In genomic region chr13:97460004-97460756, GRCh38 we compare ENCODE assay signal across 9 cellular contexts. TPM values are rescaled to one million over a fixed set of nuclear protein-coding genes. Genes with fewer than 3 reads are reported as not detected.
DNase-seq lines count a peak whose midpoint lies in the region; ATAC-seq and TF ChIP-seq lines count a peak whose summit lies in the region.
"Had no signal": no experiment of that assay in that cellular context is flagged by ENCODE, and none has a peak within 500 bp of the region (broad histone marks: within the 10 kb centered on the region; RNA-seq: fewer than 3 reads in every experiment).

No MANE protein-coding gene starts in this region.

- WGBS in prostate gland, result 58% methylated on average over 6 of the region's 6 CpGs

- H3K27me3 ChIP-seq in prostate gland (replicated peaks; ENCODE audit: insufficient read depth), result no peaks in the 10 kb centered on the region
- H3K27me3 ChIP-seq: body of pancreas had no signal

- peaks cover 28% of the 10 kb centered on the region for H3K4me1 Mint-ChIP-seq in activated naive CD4-positive, alpha-beta T cell treated with anti-CD3 and anti-CD28 coated beads, Interleukin-2, amount 10 ng/mL, durations not matched to agents 7 days and 5 days
- H3K4me1 Mint-ChIP-seq in activated T-helper 17 cell treated with anti-CD3 and anti-CD28 coated beads, Interleukin-2, amount 50 U/mL, for 72 hours, result peaks cover 19% of the 10 kb centered on the region

- H3K4me3 Mint-ChIP-seq in activated naive CD4-positive, alpha-beta T cell treated with anti-CD3 and anti-CD28 coated beads, Interleukin-2, amount 10 ng/mL, durations not matched to agents 7 days and 5 days, result no peak overlapping the region
- H3K4me3 Mint-ChIP-seq in activated T-helper 17 cell treated with anti-CD3 and anti-CD28 coated beads, Interleukin-2, amount 50 U/mL, for 72 hours, result no peak overlapping the region

- TF ChIP-seq CTCF in prostate gland (IDR thresholded peaks at IDR 0.05), result no peak

- no peaks in the 10 kb centered on the region for H3K9me3 ChIP-seq in prostate gland
- H3K9me3 ChIP-seq: body of pancreas had no signal

- CTCF ChIA-PET in activated naive CD4-positive, alpha-beta T cell treated with anti-CD3 and anti-CD28 coated beads, Interleukin-2, amount 10 ng/mL, durations not matched to agents 7 days and 5 days (lab: Charles Lee), result interaction anchor here (0.6 kb wide), 1 partner anchor 351 kb away, joined by 3 read pairs; no protein-coding TSS in a partner anchor

- TF ChIP-seq POLR2A in prostate gland (IDR thresholded peaks at IDR 0.05), result no peak

- H3K27me3 Mint-ChIP-seq in activated naive CD4-positive, alpha-beta T cell treated with anti-CD3 and anti-CD28 coated beads, Interleukin-2, amount 10 ng/mL, durations not matched to agents 7 days and 5 days, result no peaks in the 10 kb centered on the region
- H3K27me3 Mint-ChIP-seq in activated T-helper 17 cell treated with anti-CD3 and anti-CD28 coated beads, Interleukin-2, amount 50 U/mL, for 72 hours, result no peaks in the 10 kb centered on the region

- DNase-seq in activated naive CD4-positive, alpha-beta T cell treated with anti-CD3 and anti-CD28 coated beads, Interleukin-2, amount 50 U/mL, for 72 hours (ENCODE audit: low spot score in 2 of 2), result no peak
- DNase-seq in activated naive CD4-positive, alpha-beta T cell treated with anti-CD3 and anti-CD28 coated beads, Interleukin-2, amount 10 ng/mL, durations not matched to agents 7 days and 5 days, result no peak
- peak; percentile 49 for DNase-seq in stromal cell of bone marrow (ENCODE audit: low read depth)
- no peak for DNase-seq in stimulated activated CD4-positive, alpha-beta T cell treated with anti-CD3 and anti-CD28 coated beads, Interleukin-1b, Interleukin-23, amount 100 ng/mL, for 48 hours
- no peak for DNase-seq in dermis blood vessel endothelial cell
- DNase-seq in prostate gland (ENCODE audit: low spot score), result no peak

- peaks cover 0 to 5% of the 10 kb centered on the region in 2 donors for H3K9me3 Mint-ChIP-seq in activated naive CD4-positive, alpha-beta T cell treated with anti-CD3 and anti-CD28 coated beads, Interleukin-2, amount 50 U/mL, for 72 hours
- H3K9me3 Mint-ChIP-seq in activated naive CD4-positive, alpha-beta T cell treated with anti-CD3 and anti-CD28 coated beads, Interleukin-2, amount 10 ng/mL, durations not matched to agents 7 days and 5 days, result peaks cover 4% of the 10 kb centered on the region
- peaks cover 3% of the 10 kb centered on the region for H3K9me3 Mint-ChIP-seq in activated T-helper 17 cell treated with anti-CD3 and anti-CD28 coated beads, Interleukin-2, amount 50 U/mL, for 72 hours

- no peak overlapping the region for H3K27ac ChIP-seq in prostate gland
- H3K27ac ChIP-seq: body of pancreas had no signal

- H3K36me3 ChIP-seq in prostate gland, result no peaks in the 10 kb centered on the region

- no peaks in the 10 kb centered on the region for H3K4me1 ChIP-seq in prostate gland (replicated peaks)
- H3K4me1 ChIP-seq: body of pancreas had no signal

- no peak overlapping the region for H3K4me3 ChIP-seq in prostate gland
- H3K4me3 ChIP-seq: body of pancreas had no signal

- peaks cover 8 to 13% of the 10 kb centered on the region in 2 donors for H3K36me3 Mint-ChIP-seq in activated naive CD4-positive, alpha-beta T cell treated with anti-CD3 and anti-CD28 coated beads, Interleukin-2, amount 50 U/mL, for 72 hours
- peaks cover 21% of the 10 kb centered on the region for H3K36me3 Mint-ChIP-seq in activated naive CD4-positive, alpha-beta T cell treated with anti-CD3 and anti-CD28 coated beads, Interleukin-2, amount 10 ng/mL, durations not matched to agents 7 days and 5 days
- peaks cover 26% of the 10 kb centered on the region for H3K36me3 Mint-ChIP-seq in activated T-helper 17 cell treated with anti-CD3 and anti-CD28 coated beads, Interleukin-2, amount 50 U/mL, for 72 hours (ENCODE audit: low read depth)

- peak overlapping the region in 1 of 2 donors; percentile 35 for H3K27ac Mint-ChIP-seq in activated naive CD4-positive, alpha-beta T cell treated with anti-CD3 and anti-CD28 coated beads, Interleukin-2, amount 50 U/mL, for 72 hours
- H3K27ac Mint-ChIP-seq in activated naive CD4-positive, alpha-beta T cell treated with anti-CD3 and anti-CD28 coated beads, Interleukin-2, amount 10 ng/mL, durations not matched to agents 7 days and 5 days, result no peak overlapping the region
- H3K27ac Mint-ChIP-seq in activated T-helper 17 cell treated with anti-CD3 and anti-CD28 coated beads, Interleukin-2, amount 50 U/mL, for 72 hours, result no peak overlapping the region

- intact Hi-C loops in prostate gland (cut with DNase I), result no loop called here

- ATAC-seq in activated naive CD4-positive, alpha-beta T cell treated with anti-CD3 and anti-CD28 coated beads, Interleukin-2, amount 50 U/mL, for 72 hours, result peak; percentile 55 to 65
- ATAC-seq in HG02970 (IDR thresholded peaks at IDR 0.05; ENCODE audit: low FRiP score, unreplicated experiment), result peak; percentile 89
- ATAC-seq in activated T-helper 17 cell treated with anti-CD3 and anti-CD28 coated beads, Interleukin-2, amount 50 U/mL, for 72 hours (replicated peaks), result peak; percentile 57
- ATAC-seq: body of pancreas had no signal

RNA-seq across cellular contexts. Expression of gene RAP2A, which starts 26.2 kb away (rescaled TPM):
- 10 to 100 TPM in 1 of 2 donors, 1 to 10 TPM in 1; 8.1 to 19.0 TPM for total RNA-seq in activated naive CD4-positive, alpha-beta T cell treated with anti-CD3 and anti-CD28 coated beads, Interleukin-2, amount 50 U/mL, for 72 hours
- 10 to 100 TPM; 15.5 to 23.6 TPM for total RNA-seq in activated T-helper 17 cell treated with anti-CD3 and anti-CD28 coated beads, Interleukin-2, amount 50 U/mL, for 72 hours
- total RNA-seq in dermis blood vessel endothelial cell (61.1 and 63.6 TPM in 2 replicates), prostate gland (10 to 100 TPM in 1 of 2 donors, 1 to 10 TPM in 1; 7.5 to 11.6 TPM)
